8 cellular contexts compared by ENCODE assay signal in the genomic region with DNA sequence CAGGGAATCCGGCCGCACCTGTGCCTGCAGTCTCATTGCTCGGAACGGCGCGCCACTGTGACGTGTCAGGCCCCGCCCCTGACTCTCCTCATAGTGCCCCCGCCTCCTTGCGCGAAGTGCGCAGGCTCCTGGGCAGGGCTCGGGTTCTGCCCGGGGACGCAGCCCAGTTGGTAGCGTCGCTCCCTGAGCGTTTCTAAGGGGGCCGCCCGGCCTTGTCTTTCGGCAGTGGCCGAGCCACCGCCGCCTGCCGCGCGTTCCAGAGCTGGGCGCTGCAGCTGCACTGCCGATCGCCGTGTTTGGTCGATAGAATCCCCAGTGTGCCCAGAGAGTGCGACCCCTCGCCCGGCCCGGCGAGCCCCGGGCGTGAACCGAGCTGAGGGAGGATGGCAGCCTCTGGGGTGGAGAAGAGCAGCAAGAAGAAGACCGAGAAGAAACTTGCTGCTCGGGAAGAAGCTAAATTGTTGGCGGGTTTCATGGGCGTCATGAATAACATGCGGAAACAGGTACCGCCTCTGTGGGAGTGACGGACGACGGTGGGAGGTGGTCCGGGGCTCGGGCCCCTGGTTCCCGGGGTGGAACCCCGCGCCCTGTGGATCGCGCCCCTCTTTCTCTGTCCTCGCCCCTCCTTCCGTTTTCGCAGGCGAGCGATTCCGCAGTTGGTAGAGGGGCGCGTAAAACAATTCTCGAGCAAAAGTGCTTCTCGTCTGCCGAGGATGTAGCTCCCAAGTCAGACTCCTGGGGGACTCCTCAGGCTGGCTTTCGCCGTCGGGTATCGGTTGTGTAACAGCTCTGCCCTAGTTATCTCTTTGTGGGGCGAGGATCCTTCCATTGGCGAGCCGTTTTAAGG. TPM values are rescaled to one million over a fixed set of nuclear protein-coding genes. Genes with fewer than 3 reads are reported as not detected.
DNase-seq lines count a peak whose midpoint lies in the region; ATAC-seq and TF ChIP-seq lines count a peak whose summit lies in the region.

A gene with protein sequence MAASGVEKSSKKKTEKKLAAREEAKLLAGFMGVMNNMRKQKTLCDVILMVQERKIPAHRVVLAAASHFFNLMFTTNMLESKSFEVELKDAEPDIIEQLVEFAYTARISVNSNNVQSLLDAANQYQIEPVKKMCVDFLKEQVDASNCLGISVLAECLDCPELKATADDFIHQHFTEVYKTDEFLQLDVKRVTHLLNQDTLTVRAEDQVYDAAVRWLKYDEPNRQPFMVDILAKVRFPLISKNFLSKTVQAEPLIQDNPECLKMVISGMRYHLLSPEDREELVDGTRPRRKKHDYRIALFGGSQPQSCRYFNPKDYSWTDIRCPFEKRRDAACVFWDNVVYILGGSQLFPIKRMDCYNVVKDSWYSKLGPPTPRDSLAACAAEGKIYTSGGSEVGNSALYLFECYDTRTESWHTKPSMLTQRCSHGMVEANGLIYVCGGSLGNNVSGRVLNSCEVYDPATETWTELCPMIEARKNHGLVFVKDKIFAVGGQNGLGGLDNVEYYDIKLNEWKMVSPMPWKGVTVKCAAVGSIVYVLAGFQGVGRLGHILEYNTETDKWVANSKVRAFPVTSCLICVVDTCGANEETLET (plus strand): TSS at position 142 of the 847 bp plus-strand sequence. CDS start 242 bp downstream, at position 384.

- TF ChIP-seq CTCF in C4-2B (conservative IDR thresholded peaks at IDR 0.05) (no peak), left lung (IDR thresholded peaks at IDR 0.05) (peak in 1 of 2 donors; percentile 9)

- H3K36me3 ChIP-seq in left lung, result no peaks in the 10 kb centered on the region

- H3K27me3 ChIP-seq in left lung, result no peaks in the 10 kb centered on the region

- H3K27ac ChIP-seq in C4-2B (peak within 1 kb of the TSS; percentile 83), left lung (peak within 1 kb of the TSS; percentile 81 to 91)

- peak; percentile 90 for DNase-seq in NCI-H748 treated with DMSO at 0.1 percent for 48 hours (lab: John Stamatoyannopoulos, UW)
- peak; percentile 95 to 96 for DNase-seq in activated CD4-positive, alpha-beta T cell treated with anti-CD3 and anti-CD28 coated beads, Interleukin-2, amount 50 U/mL, for 4 hours
- DNase-seq in dermis blood vessel endothelial cell, result peak; percentile 96
- peak; percentile 97 to 100 for DNase-seq in left lung
- peak; percentile 99 for DNase-seq in stimulated activated CD4-positive, alpha-beta T cell treated with anti-CD3 and anti-CD28 coated beads, Interleukin-4, amount 100 ng/mL, for 1 hour

- H3K9me3 ChIP-seq in left lung, result no peaks in the 10 kb centered on the region

- intact Hi-C loops in left lung (cut with DNase I), result no loop called here

- H3K4me1 ChIP-seq in left lung, result peaks cover 5 to 35% of the 10 kb centered on the region in 2 donors

- ATAC-seq in GM19372 (IDR thresholded peaks at IDR 0.05; ENCODE audit: low read depth, unreplicated experiment) (peak; percentile 95), HG03558 (IDR thresholded peaks at IDR 0.05; ENCODE audit: extremely low read depth, unreplicated experiment) (peak; percentile 94), left lung (peak; percentile 99)

- peak within 1 kb of the TSS; percentile 82 to 85 for H3K4me3 ChIP-seq in left lung

RNA-seq across cellular contexts. Expression of the gene that starts here (rescaled TPM):
- 24.5 and 33.5 TPM in 2 replicates for total RNA-seq in dermis blood vessel endothelial cell
- 10 to 100 TPM; 18.1 to 23.3 TPM for total RNA-seq in left lung

Comparison
In these comparisons a context has a peak if more than half of its experiments do, and no peak if none do; other contexts are left out.
1. Peak in every context shown above with its lines: DNase-seq, ATAC-seq, H3K4me3 ChIP-seq and H3K27ac ChIP-seq.